In the genomic region with DNA sequence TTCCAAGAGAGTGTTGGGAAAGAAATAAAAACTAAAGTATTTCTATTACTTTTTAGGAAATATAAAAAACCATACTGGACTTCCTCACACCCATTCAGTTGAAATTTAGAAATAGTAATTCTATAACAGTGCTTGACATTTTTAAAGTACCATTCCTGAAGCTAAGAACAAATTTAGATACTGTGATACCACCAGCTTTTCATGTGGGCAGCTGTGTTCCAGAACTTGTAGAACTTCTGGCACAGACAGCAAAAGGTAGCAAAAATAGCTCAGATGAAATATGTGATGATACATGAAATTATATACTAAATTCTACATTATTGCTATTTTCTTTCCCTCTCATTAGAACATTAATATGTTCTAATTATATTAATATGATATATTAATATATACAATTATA, we compare ENCODE assay signal across 29 cellular contexts.
"Had no signal": no experiment of that assay in that cellular context is flagged by ENCODE, and none has a peak within 500 bp of the region (broad histone marks: within the 10 kb centered on the region; RNA-seq: fewer than 3 reads in every experiment).

No MANE protein-coding gene starts in this region.

- H3K27ac ChIP-seq: adrenal gland, body of pancreas, breast epithelium, SJCRH30, SK-N-MC had no signal

- H3K4me1 ChIP-seq: adrenal gland, body of pancreas, breast epithelium, SJCRH30 had no signal

- H3K4me3 ChIP-seq: adrenal gland, body of pancreas, breast epithelium, SJCRH30, SK-N-MC had no signal

- FAIRE-seq: astrocyte had no signal

- ATAC-seq: activated naive CD4-positive, alpha-beta T cell treated with anti-CD3 and anti-CD28 coated beads, Interleukin-2, amount 50 U/mL, for 72 hours; activated T-cell treated with anti-CD3 and anti-CD28 coated beads, Interleukin-2, amount 50 U/mL, for 4 hours; body of pancreas; Panc1; WTC11 had no signal

- DNase-seq: activated CD4-positive, alpha-beta memory T cell treated with anti-CD3 and anti-CD28 coated beads for 36 hours; activated CD4-positive, alpha-beta T cell treated with anti-CD3 and anti-CD28 coated beads for 4 hours; activated CD4-positive, alpha-beta T cell treated with anti-CD3 and anti-CD28 coated beads, Interleukin-2, amount 50 U/mL, for 1 hour; activated CD4-positive, CD25-positive, alpha-beta regulatory T cell treated with anti-CD3 and anti-CD28 coated beads, Interleukin-2, amount 50 U/mL, for 72 hours; activated CD8-positive, alpha-beta memory T cell treated with anti-CD3 and anti-CD28 coated beads, Interleukin-2, amount 50 U/mL, for 4 hours; activated gamma-delta T cell treated with Interleukin-2 at 50 U/mL for 16 hours; activated naive CD4-positive, alpha-beta T cell treated with anti-CD3 and anti-CD28 coated beads for 36 hours; activated T-cell treated with anti-CD3 and anti-CD28 coated beads for 4 hours; activated T-cell treated with anti-CD3 and anti-CD28 coated beads, Interleukin-2, amount 50 U/mL, for 4 hours; adrenal gland; body of pancreas; Karpas-422; KBM-7; NCI-H1105; NCI-H1417 treated with DMSO at 0.1 percent for 48 hours; NCI-H1930; NCI-H2081 treated with DMSO at 0.1 percent for 48 hours; NCI-H226; NCI-H446 treated with DMSO at 0.1 percent for 48 hours; NCI-H524 treated with DMSO at 0.1 percent for 48 hours; RPMI8226; SJCRH30; T1000 had no signal

- H3K9me3 ChIP-seq: adrenal gland, body of pancreas, breast epithelium, SJCRH30 had no signal

- H3K27me3 ChIP-seq: adrenal gland, body of pancreas, breast epithelium, SJCRH30 had no signal
